In genomic region chr7:138170959-138171703, GRCh38 we compare ENCODE assay signal across 10 cellular contexts.
DNase-seq lines count a peak whose midpoint lies in the region; ATAC-seq, FAIRE-seq and TF ChIP-seq lines count a peak whose summit lies in the region.
"Had no signal": no experiment of that assay in that cellular context is flagged by ENCODE, and none has a peak within 500 bp of the region (broad histone marks: within the 10 kb centered on the region; RNA-seq: fewer than 3 reads in every experiment).

No MANE protein-coding gene starts in this region.

- H3K9me3 ChIP-seq in astrocyte (ENCODE audit: insufficient read depth, low read depth, low read length) (no peaks in the 10 kb centered on the region), MG63 (no peaks in the 10 kb centered on the region)

- no peak overlapping the region for H3K4me2 ChIP-seq in astrocyte (ENCODE audit: low read length)

- ATAC-seq in GM18502 (IDR thresholded peaks at IDR 0.05; ENCODE audit: poor library complexity, unreplicated experiment) (peak; percentile 95), GM21381 (IDR thresholded peaks at IDR 0.05; ENCODE audit: unreplicated experiment) (peak; percentile 95), HG03108 (IDR thresholded peaks at IDR 0.05; ENCODE audit: unreplicated experiment) (peak; percentile 92)

- FAIRE-seq in astrocyte (lab: Jason Lieb, UNC) = no peak
- FAIRE-seq: keratinocyte had no signal

- peak overlapping the region; percentile 83 for H3K27ac Mint-ChIP-seq in astrocyte (ENCODE audit: unreplicated experiment)

- no peak overlapping the region for H3K9ac ChIP-seq in astrocyte (ENCODE audit: low read length)

- H3K36me3 ChIP-seq in astrocyte (ENCODE audit: insufficient read depth, low read length) (no peaks in the 10 kb centered on the region), MG63 (no peaks in the 10 kb centered on the region)

- no peak overlapping the region for H3K27ac ChIP-seq in astrocyte (ENCODE audit: low read depth, low read length)

- H3K27me3 Mint-ChIP-seq in astrocyte (ENCODE audit: low read depth, unreplicated experiment) = no peaks in the 10 kb centered on the region

- no peak for DNase-seq in astrocyte (ENCODE audit: low read depth)
- no peak for DNase-seq in MG63
- DNase-seq in GM19238 (ENCODE audit: insufficient read length, low spot score) = no peak
- DNase-seq in NCI-H1092 (lab: John Stamatoyannopoulos, UW) = no peak
- no peak for DNase-seq in DMS53 (lab: John Stamatoyannopoulos, UW)
- DNase-seq: NCI-H1105 had no signal

- no peaks in the 10 kb centered on the region for H4K20me1 ChIP-seq in astrocyte (ENCODE audit: insufficient read depth, low read length)

- H3K79me2 ChIP-seq in astrocyte (ENCODE audit: insufficient read depth, low read length) = no peaks in the 10 kb centered on the region

- peaks cover 42% of the 10 kb centered on the region for H3K4me1 Mint-ChIP-seq in astrocyte (ENCODE audit: low read depth, unreplicated experiment)

- H3K9me3 Mint-ChIP-seq in astrocyte (ENCODE audit: unreplicated experiment) = peaks cover 12% of the 10 kb centered on the region

- peaks cover 6% of the 10 kb centered on the region for H3K4me1 ChIP-seq in astrocyte (ENCODE audit: insufficient read depth, low read length)

- peaks cover 7% of the 10 kb centered on the region for H3K36me3 Mint-ChIP-seq in astrocyte (ENCODE audit: low read depth, unreplicated experiment)

- H3K4me3 ChIP-seq in astrocyte (ENCODE audit: insufficient read depth, low read depth, low read length) (no peak overlapping the region), MG63 (no peak overlapping the region)

- TF ChIP-seq CTCF in astrocyte (IDR thresholded peaks at IDR 0.05; ENCODE audit: insufficient read depth, low read depth, low read length) = no peak

- no peak overlapping the region for H2AFZ ChIP-seq in astrocyte (ENCODE audit: low read depth, low read length)

- H3K4me3 Mint-ChIP-seq in astrocyte (ENCODE audit: unreplicated experiment) = no peak overlapping the region

- H3K27me3 ChIP-seq in astrocyte (ENCODE audit: insufficient read depth, low read length) (no peaks in the 10 kb centered on the region), MG63 (no peaks in the 10 kb centered on the region)
